18 cellular contexts compared by ENCODE assay signal in the genomic region with DNA sequence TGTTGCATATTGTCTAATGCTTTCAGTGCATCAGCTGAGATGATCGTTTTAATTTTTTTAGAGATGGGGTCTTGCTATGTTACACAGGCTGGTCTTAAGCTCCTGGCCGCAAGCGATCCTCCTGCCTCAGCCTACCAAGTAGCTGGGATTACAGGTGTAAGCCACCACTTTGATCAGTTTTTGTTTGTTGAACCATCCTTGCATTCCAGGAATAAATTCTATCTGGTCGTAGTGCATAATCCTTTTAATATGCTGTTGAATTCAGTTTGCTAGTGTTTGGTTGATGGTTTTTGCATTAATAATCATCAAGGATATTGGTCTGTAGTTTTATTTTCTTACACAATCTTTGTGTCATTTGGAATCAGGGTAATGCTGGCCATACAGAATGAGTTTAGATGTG. TPM values are rescaled to one million over a fixed set of nuclear protein-coding genes. Genes with fewer than 3 reads are reported as not detected.
DNase-seq lines count a peak whose midpoint lies in the region; ATAC-seq, FAIRE-seq and TF ChIP-seq lines count a peak whose summit lies in the region.
"Had no signal": no experiment of that assay in that cellular context is flagged by ENCODE, and none has a peak within 500 bp of the region (broad histone marks: within the 10 kb centered on the region; RNA-seq: fewer than 3 reads in every experiment).

No MANE protein-coding gene starts in this region.

- intact Hi-C loops in K562 (cut with micrococcal nuclease), result no loop called here
- intact Hi-C loops in activated CD8-positive, alpha-beta T cell treated with anti-CD3 and anti-CD28 coated beads for 36 hours (cut with micrococcal nuclease), result no loop called here

- H3K4me3 Mint-ChIP-seq in activated CD8-positive, alpha-beta T cell treated with anti-CD3 and anti-CD28 coated beads for 36 hours, result no peak overlapping the region

- H3K4me3 ChIP-seq in K562 (no peak overlapping the region), smooth muscle cell (no peak overlapping the region)
- H3K4me3 ChIP-seq: A549 had no signal

- H3K79me2 ChIP-seq in K562 (ENCODE audit: control insufficient read depth, insufficient read depth, low read length), result no peaks in the 10 kb centered on the region
- H3K79me2 ChIP-seq in smooth muscle cell (ENCODE audit: low read depth), result peaks cover 39% of the 10 kb centered on the region

- H3K36me3 ChIP-seq in K562 (ENCODE audit: control insufficient read depth, insufficient read depth, low read length) (peaks cover 32% of the 10 kb centered on the region), smooth muscle cell (ENCODE audit: low read depth) (peaks cover 71% of the 10 kb centered on the region)

- peaks cover 79% of the 10 kb centered on the region for H3K36me3 Mint-ChIP-seq in activated CD8-positive, alpha-beta T cell treated with anti-CD3 and anti-CD28 coated beads for 36 hours (ENCODE audit: low read depth)

- DNase-seq in GM12892 (ENCODE audit: insufficient read length) (no peak), K562 (ENCODE audit: extremely low read depth in 1 of 4, low spot score in 3 of 4) (no peak), fibroblast of peridontal ligament (ENCODE audit: extremely low read depth) (peak; percentile 4), C1 segment of cervical spinal cord (lab: John Stamatoyannopoulos, UW) (no peak), smooth muscle cell (lab: John Stamatoyannopoulos, UW; ENCODE audit: unreplicated experiment) (no peak), LoVo (ENCODE audit: low spot score) (no peak)
- DNase-seq in activated CD8-positive, alpha-beta T cell treated with anti-CD3 and anti-CD28 coated beads for 36 hours, result no peak
- DNase-seq: BE2C, Calu3, DMS 273 treated with DMSO at 0.1 percent for 48 hours, DMS79, HCEC 1CT, KBM-7 had no signal

- TF ChIP-seq CTCF in K562 (IDR thresholded peaks at IDR 0.05 in 2 of 3, conservative IDR thresholded peaks at IDR 0.05 in 1 of 3; ENCODE audit: insufficient read depth in 2 of 3, low read depth in 1 of 3, low read length in 3 of 3), result no peak
- no peak for TF ChIP-seq CTCF in smooth muscle cell (IDR thresholded peaks at IDR 0.05; ENCODE audit: borderline replicate concordance, insufficient read depth, poor library complexity, severe bottlenecking)
- TF ChIP-seq CTCF in activated CD8-positive, alpha-beta T cell treated with anti-CD3 and anti-CD28 coated beads for 36 hours (IDR thresholded peaks at IDR 0.05), result no peak

- H3K27me3 Mint-ChIP-seq in activated CD8-positive, alpha-beta T cell treated with anti-CD3 and anti-CD28 coated beads for 36 hours, result no peaks in the 10 kb centered on the region

- H3K4me1 ChIP-seq in K562 (replicated peaks in 1 of 2; ENCODE audit: control insufficient read depth in 2 of 2, insufficient read depth in 2 of 2, low read length in 2 of 2), result peaks cover 6 to 11% of the 10 kb centered on the region in 2 experiments; a peak in 4 of 5 replicates
- H3K4me1 ChIP-seq in smooth muscle cell (ENCODE audit: low read depth), result peaks cover 3% of the 10 kb centered on the region
- H3K4me1 ChIP-seq: A549, BE2C had no signal

- 19% methylated on average over 4 of the region's 4 CpGs for WGBS in K562 (ENCODE audit: insufficient coverage, low coverage, missing lambda C conversion rate)
- WGBS in smooth muscle cell (ENCODE audit: low lambda C conversion rate), result 98% methylated on average over 4 of the region's 4 CpGs

- H3K9me3 Mint-ChIP-seq in activated CD8-positive, alpha-beta T cell treated with anti-CD3 and anti-CD28 coated beads for 36 hours, result peaks cover 58% of the 10 kb centered on the region

- in situ Hi-C loops in K562 (cut with MboI), result no loop called here

- H4K20me1 ChIP-seq in K562 (replicated peaks; ENCODE audit: control insufficient read depth, insufficient read depth, low read length) (no peaks in the 10 kb centered on the region), smooth muscle cell (ENCODE audit: low read depth) (no peaks in the 10 kb centered on the region)

- H3K4me2 ChIP-seq in K562 (ENCODE audit: insufficient read depth, low read length) (no peak overlapping the region), smooth muscle cell (no peak overlapping the region)
- H3K4me2 ChIP-seq: A549 had no signal

- POLR2A ChIA-PET in K562 (lab: Yijun Ruan, JAX), result no interaction called here
- POLR2A ChIA-PET in activated CD8-positive, alpha-beta T cell treated with anti-CD3 and anti-CD28 coated beads for 36 hours (lab: Charles Lee), result no interaction called here

- H3K9me3 ChIP-seq in K562 (replicated peaks; ENCODE audit: control insufficient read depth, insufficient read depth, low read depth, low read length) (peaks cover 32% of the 10 kb centered on the region), smooth muscle cell (replicated peaks; ENCODE audit: low read depth) (peaks cover 74% of the 10 kb centered on the region)
- H3K9me3 ChIP-seq: BE2C had no signal

- no peak for TF ChIP-seq RAD21 in K562 (CRISPR knock-in tag; conservative IDR thresholded peaks at IDR 0.05 in 1 of 2, IDR thresholded peaks at IDR 0.05 in 1 of 2)

- H2AFZ ChIP-seq in K562 (ENCODE audit: low read depth, low read length) (no peak overlapping the region), smooth muscle cell (ENCODE audit: low read depth) (no peak overlapping the region)

- H3K9me1 ChIP-seq in K562 (ENCODE audit: control insufficient read depth, insufficient read depth, low read length), result no peaks in the 10 kb centered on the region

- H3K27me3 ChIP-seq in K562 (ENCODE audit: control insufficient read depth in 2 of 2, insufficient read depth in 2 of 2, low read length in 2 of 2) (no peaks in the 10 kb centered on the region), smooth muscle cell (ENCODE audit: low read depth) (no peaks in the 10 kb centered on the region)
- H3K27me3 ChIP-seq: BE2C had no signal

- peaks cover 3% of the 10 kb centered on the region for H3F3A ChIP-seq in smooth muscle cell (ENCODE audit: low read depth)

- H3K27ac Mint-ChIP-seq in activated CD8-positive, alpha-beta T cell treated with anti-CD3 and anti-CD28 coated beads for 36 hours, result no peak overlapping the region

- no peak for TF ChIP-seq POLR2A in GM12892 (IDR thresholded peaks at IDR 0.05; ENCODE audit: low read depth, low read length)
- no peak for TF ChIP-seq POLR2A in K562 (conservative IDR thresholded peaks at IDR 0.05)

- H3K27ac ChIP-seq in K562 (ENCODE audit: extremely low read depth, low read depth, low read length), result no peak overlapping the region
- H3K27ac ChIP-seq in smooth muscle cell (ENCODE audit: low read depth), result no peak overlapping the region
- H3K27ac ChIP-seq: A549 had no signal

- CTCF ChIA-PET in K562 (lab: Yijun Ruan, JAX; ENCODE audit: low intra/inter-chr PET ratio), result no interaction called here
- CTCF ChIA-PET in activated CD8-positive, alpha-beta T cell treated with anti-CD3 and anti-CD28 coated beads for 36 hours (lab: Charles Lee), result no interaction called here

- TF ChIP-seq EP300 in K562 (IDR thresholded peaks at IDR 0.05; ENCODE audit: low read length), result no peak

- peaks cover 16% of the 10 kb centered on the region for H3K4me1 Mint-ChIP-seq in activated CD8-positive, alpha-beta T cell treated with anti-CD3 and anti-CD28 coated beads for 36 hours (ENCODE audit: low read depth)

- FAIRE-seq in GM12892 (lab: Jason Lieb, UNC) (peak; percentile 51), K562 (lab: Jason Lieb, UNC) (no peak)
- FAIRE-seq: A549, GM12891, GM19239, H1 had no signal

- BruUV-seq in K562 (replicated peaks; lab: Mats Ljungman, UMichigan), result no TSS peak

- ATAC-seq in K562, result no peak
- no peak for ATAC-seq in activated CD8-positive, alpha-beta T cell treated with anti-CD3 and anti-CD28 coated beads for 36 hours
- ATAC-seq: A549 had no signal

- H3K9ac ChIP-seq in K562 (ENCODE audit: insufficient read depth in 1 of 2, low read depth in 2 of 2, low read length in 2 of 2), result no peak overlapping the region
- no peak overlapping the region for H3K9ac ChIP-seq in smooth muscle cell (ENCODE audit: low read depth)

RNA-seq across cellular contexts. Expression of a gene that starts 4.4 kb away (rescaled TPM):
- 8.8 TPM for polyA plus RNA-seq in GM12892 (2012; ENCODE audit: missing spikeins)
- total RNA-seq in K562 (2011; cell fraction: chromatin; rRNA removed; ENCODE audit: low replicate concordance), result 11.8 and 17.5 TPM in 2 replicates
- total RNA-seq in K562 (2011; cell fraction: nucleolus; rRNA removed), result 11.2 and 12.1 TPM in 2 replicates
- 12.6 and 12.8 TPM in 2 replicates for total RNA-seq in K562 (2011; cell fraction: nucleoplasm; rRNA removed)
- total RNA-seq in K562 (2014; rRNA removed) (3.7 and 4.3 TPM in 2 replicates), K562 (2014; rRNA removed; fragmentation: Illumina TruSeq; extraction: Trizol) (6.3 and 6.6 TPM in 2 replicates), K562 (2015; rRNA removed; fragmentation: Illumina TruSeq; extraction: Trizol) (4.9 and 5.1 TPM in 2 replicates), K562 (2021) (4.1 and 4.2 TPM in 2 replicates), smooth muscle cell (14.1 and 15.7 TPM in 2 replicates)
- polyA plus RNA-seq in K562 (2011; rRNA removed) (8.5 and 11.6 TPM in 2 replicates), K562 (2014; fragmentation: Illumina TruSeq; extraction: Trizol) (4.5 and 5.1 TPM in 2 replicates), K562 (2014; fragmentation: Nextera tagmentation; extraction: Ambion mirVana) (1 to 10 TPM; 1.3 to 1.7 TPM), K562 (2014; rRNA removed) (6.6 and 7.8 TPM in 2 replicates), smooth muscle cell (10.5 and 12.1 TPM in 2 replicates)
- 3.5 and 4.2 TPM in 2 replicates for polyA plus RNA-seq in K562 (2011; cell fraction: cytosol; rRNA removed)
- polyA plus RNA-seq in K562 (2011; cell fraction: nucleus; rRNA removed), result 16.0 and 19.0 TPM in 2 replicates
- 3.4 and 4.7 TPM in 2 replicates for polyA plus RNA-seq in K562 (2012)
- 8.1 and 10.1 TPM in 2 replicates for polyA minus RNA-seq in K562 (2011; rRNA and poly(A)+ RNA removed)
- polyA minus RNA-seq in K562 (2011; cell fraction: cytosol; rRNA and poly(A)+ RNA removed), result 3.0 and 4.7 TPM in 2 replicates
- polyA minus RNA-seq in K562 (2011; cell fraction: nucleus; rRNA and poly(A)+ RNA removed), result 12.7 and 14.9 TPM in 2 replicates
- total RNA-seq in activated CD8-positive, alpha-beta T cell treated with anti-CD3 and anti-CD28 coated beads for 36 hours, result 1 to 10 TPM; 7.7 to 8.8 TPM

RNA-seq across cellular contexts. Expression of a gene that starts 23.3 kb away (rescaled TPM):
- polyA plus RNA-seq in GM12892 (2012; ENCODE audit: missing spikeins), result 5.1 TPM
- 6.6 and 10.5 TPM in 2 replicates for total RNA-seq in K562 (2011; cell fraction: chromatin; rRNA removed; ENCODE audit: low replicate concordance)
- total RNA-seq in K562 (2011; cell fraction: nucleolus; rRNA removed), result 6.3 and 8.8 TPM in 2 replicates
- 7.3 and 9.7 TPM in 2 replicates for total RNA-seq in K562 (2011; cell fraction: nucleoplasm; rRNA removed)
- total RNA-seq in K562 (2014; rRNA removed), result 10.0 and 13.4 TPM in 2 replicates
- total RNA-seq in K562 (2014; rRNA removed; fragmentation: Illumina TruSeq; extraction: Trizol), result 5.5 and 5.9 TPM in 2 replicates
- 4.6 and 5.7 TPM in 2 replicates for total RNA-seq in K562 (2015; rRNA removed; fragmentation: Illumina TruSeq; extraction: Trizol)
- total RNA-seq in K562 (2021), result 6.3 and 7.0 TPM in 2 replicates
- polyA plus RNA-seq in K562 (2011; rRNA removed), result 3.1 and 6.6 TPM in 2 replicates
- 3.1 and 3.6 TPM in 2 replicates for polyA plus RNA-seq in K562 (2011; cell fraction: cytosol; rRNA removed)
- 3.7 and 6.7 TPM in 2 replicates for polyA plus RNA-seq in K562 (2011; cell fraction: nucleus; rRNA removed)
- polyA plus RNA-seq in K562 (2012), result 5.0 and 5.2 TPM in 2 replicates
- polyA plus RNA-seq in K562 (2014; fragmentation: Illumina TruSeq; extraction: Trizol), result 4.8 and 5.2 TPM in 2 replicates
- polyA plus RNA-seq in K562 (2014; fragmentation: Nextera tagmentation; extraction: Ambion mirVana), result 1 to 10 TPM; 1.3 to 1.5 TPM
- polyA plus RNA-seq in K562 (2014; rRNA removed), result 6.5 and 7.0 TPM in 2 replicates
- polyA minus RNA-seq in K562 (2011; rRNA and poly(A)+ RNA removed), result 5.8 and 7.7 TPM in 2 replicates
- 2.8 and 3.4 TPM in 2 replicates for polyA minus RNA-seq in K562 (2011; cell fraction: cytosol; rRNA and poly(A)+ RNA removed)
- polyA minus RNA-seq in K562 (2011; cell fraction: nucleus; rRNA and poly(A)+ RNA removed), result 5.0 and 6.1 TPM in 2 replicates
- 25.8 and 27.6 TPM in 2 replicates for total RNA-seq in smooth muscle cell
- polyA plus RNA-seq in smooth muscle cell, result 7.0 and 9.0 TPM in 2 replicates
- 10 to 100 TPM; 10.4 to 13.0 TPM for total RNA-seq in activated CD8-positive, alpha-beta T cell treated with anti-CD3 and anti-CD28 coated beads for 36 hours

RNA-seq across cellular contexts. Expression of a gene that starts 31.4 kb away (rescaled TPM):
- not detected for polyA plus RNA-seq in GM12892 (2012; ENCODE audit: missing spikeins)
- total RNA-seq in K562 (2011; cell fraction: chromatin; rRNA removed; ENCODE audit: low replicate concordance), result not detected in 2 replicates
- not detected in 2 replicates for total RNA-seq in K562 (2011; cell fraction: nucleolus; rRNA removed)
- not detected in 2 replicates for total RNA-seq in K562 (2011; cell fraction: nucleoplasm; rRNA removed)
- total RNA-seq in K562 (2014; rRNA removed) (not detected in 2 replicates), K562 (2014; rRNA removed; fragmentation: Illumina TruSeq; extraction: Trizol) (not detected in 2 replicates), K562 (2015; rRNA removed; fragmentation: Illumina TruSeq; extraction: Trizol) (not detected in 2 replicates), K562 (2021) (not detected in 2 replicates), smooth muscle cell (0.27 TPM in 1 of 2 replicates, not detected in the other)
- polyA plus RNA-seq in K562 (2011; rRNA removed) (not detected in 2 replicates), K562 (2014; fragmentation: Illumina TruSeq; extraction: Trizol) (not detected in 2 replicates), K562 (2014; fragmentation: Nextera tagmentation; extraction: Ambion mirVana) (not detected), K562 (2014; rRNA removed) (not detected in 2 replicates), smooth muscle cell (0.38 TPM in 1 of 2 replicates, not detected in the other)
- polyA plus RNA-seq in K562 (2011; cell fraction: cytosol; rRNA removed), result not detected in 2 replicates
- polyA plus RNA-seq in K562 (2011; cell fraction: nucleus; rRNA removed), result not detected in 2 replicates
- polyA plus RNA-seq in K562 (2012), result not detected in 2 replicates
- not detected in 2 replicates for polyA minus RNA-seq in K562 (2011; rRNA and poly(A)+ RNA removed)
- polyA minus RNA-seq in K562 (2011; cell fraction: cytosol; rRNA and poly(A)+ RNA removed), result not detected in 2 replicates
- polyA minus RNA-seq in K562 (2011; cell fraction: nucleus; rRNA and poly(A)+ RNA removed), result not detected in 2 replicates
- total RNA-seq in activated CD8-positive, alpha-beta T cell treated with anti-CD3 and anti-CD28 coated beads for 36 hours, result not detected
- total RNA-seq: Calu3, H1 had no signal
- polyA plus RNA-seq: AG04450, H1 had no signal

RNA-seq across cellular contexts. Expression of a gene that starts 37.7 kb away (rescaled TPM):
- 4.0 TPM for polyA plus RNA-seq in GM12892 (2012; ENCODE audit: missing spikeins)
- 9.5 and 10.6 TPM in 2 replicates for total RNA-seq in K562 (2011; cell fraction: chromatin; rRNA removed; ENCODE audit: low replicate concordance)
- 9.7 and 11.2 TPM in 2 replicates for total RNA-seq in K562 (2011; cell fraction: nucleolus; rRNA removed)
- 10.9 and 12.1 TPM in 2 replicates for total RNA-seq in K562 (2011; cell fraction: nucleoplasm; rRNA removed)
- total RNA-seq in K562 (2014; rRNA removed) (3.2 and 5.9 TPM in 2 replicates), K562 (2014; rRNA removed; fragmentation: Illumina TruSeq; extraction: Trizol) (4.1 and 5.0 TPM in 2 replicates), K562 (2015; rRNA removed; fragmentation: Illumina TruSeq; extraction: Trizol) (3.0 and 3.1 TPM in 2 replicates), K562 (2021) (3.5 and 4.0 TPM in 2 replicates), smooth muscle cell (3.0 and 3.2 TPM in 2 replicates)
- polyA plus RNA-seq in K562 (2011; rRNA removed) (4.2 and 5.0 TPM in 2 replicates), K562 (2014; fragmentation: Illumina TruSeq; extraction: Trizol) (2.6 and 4.1 TPM in 2 replicates), K562 (2014; fragmentation: Nextera tagmentation; extraction: Ambion mirVana) (under 1 TPM; 0.28 to 0.78 TPM), K562 (2014; rRNA removed) (2.2 and 4.1 TPM in 2 replicates), smooth muscle cell (3.5 and 3.7 TPM in 2 replicates)
- 3.2 and 4.1 TPM in 2 replicates for polyA plus RNA-seq in K562 (2011; cell fraction: cytosol; rRNA removed)
- polyA plus RNA-seq in K562 (2011; cell fraction: nucleus; rRNA removed), result 3.9 and 7.4 TPM in 2 replicates
- 2.4 and 4.6 TPM in 2 replicates for polyA plus RNA-seq in K562 (2012)
- polyA minus RNA-seq in K562 (2011; rRNA and poly(A)+ RNA removed), result 4.7 and 4.8 TPM in 2 replicates
- polyA minus RNA-seq in K562 (2011; cell fraction: cytosol; rRNA and poly(A)+ RNA removed), result 1.0 and 1.4 TPM in 2 replicates
- polyA minus RNA-seq in K562 (2011; cell fraction: nucleus; rRNA and poly(A)+ RNA removed), result 7.1 and 7.9 TPM in 2 replicates
- total RNA-seq in activated CD8-positive, alpha-beta T cell treated with anti-CD3 and anti-CD28 coated beads for 36 hours, result 1 to 10 TPM; 6.8 to 7.4 TPM

RNA-seq across cellular contexts. Expression of a gene that starts 44.4 kb away (rescaled TPM):
- polyA plus RNA-seq in GM12892 (2012; ENCODE audit: missing spikeins), result 5.0 TPM
- 34.2 and 53.7 TPM in 2 replicates for total RNA-seq in K562 (2011; cell fraction: chromatin; rRNA removed; ENCODE audit: low replicate concordance)
- 26.5 and 27.1 TPM in 2 replicates for total RNA-seq in K562 (2011; cell fraction: nucleolus; rRNA removed)
- total RNA-seq in K562 (2011; cell fraction: nucleoplasm; rRNA removed), result 38.1 and 55.0 TPM in 2 replicates
- total RNA-seq in K562 (2014; rRNA removed) (11.2 TPM in 2 replicates), K562 (2014; rRNA removed; fragmentation: Illumina TruSeq; extraction: Trizol) (13.3 and 14.1 TPM in 2 replicates), K562 (2015; rRNA removed; fragmentation: Illumina TruSeq; extraction: Trizol) (10.1 TPM in 2 replicates), K562 (2021) (8.1 and 10.8 TPM in 2 replicates), smooth muscle cell (8.2 and 11.1 TPM in 2 replicates)
- polyA plus RNA-seq in K562 (2011; rRNA removed) (8.1 and 12.4 TPM in 2 replicates), K562 (2014; fragmentation: Illumina TruSeq; extraction: Trizol) (8.9 and 10.5 TPM in 2 replicates), K562 (2014; fragmentation: Nextera tagmentation; extraction: Ambion mirVana) (1 to 10 TPM; 2.6 TPM), K562 (2014; rRNA removed) (9.6 and 10.2 TPM in 2 replicates), smooth muscle cell (1.1 and 1.6 TPM in 2 replicates)
- 5.8 and 6.7 TPM in 2 replicates for polyA plus RNA-seq in K562 (2011; cell fraction: cytosol; rRNA removed)
- polyA plus RNA-seq in K562 (2011; cell fraction: nucleus; rRNA removed), result 5.4 and 7.4 TPM in 2 replicates
- 5.3 and 6.0 TPM in 2 replicates for polyA plus RNA-seq in K562 (2012)
- 18.5 and 18.8 TPM in 2 replicates for polyA minus RNA-seq in K562 (2011; rRNA and poly(A)+ RNA removed)
- polyA minus RNA-seq in K562 (2011; cell fraction: cytosol; rRNA and poly(A)+ RNA removed), result 11.3 and 15.4 TPM in 2 replicates
- polyA minus RNA-seq in K562 (2011; cell fraction: nucleus; rRNA and poly(A)+ RNA removed), result 10.8 and 11.3 TPM in 2 replicates
- total RNA-seq in activated CD8-positive, alpha-beta T cell treated with anti-CD3 and anti-CD28 coated beads for 36 hours, result 1 to 10 TPM; 8.3 to 8.4 TPM
